Comparison of ENCODE assay signal across 15 cellular contexts in the genomic region with DNA sequence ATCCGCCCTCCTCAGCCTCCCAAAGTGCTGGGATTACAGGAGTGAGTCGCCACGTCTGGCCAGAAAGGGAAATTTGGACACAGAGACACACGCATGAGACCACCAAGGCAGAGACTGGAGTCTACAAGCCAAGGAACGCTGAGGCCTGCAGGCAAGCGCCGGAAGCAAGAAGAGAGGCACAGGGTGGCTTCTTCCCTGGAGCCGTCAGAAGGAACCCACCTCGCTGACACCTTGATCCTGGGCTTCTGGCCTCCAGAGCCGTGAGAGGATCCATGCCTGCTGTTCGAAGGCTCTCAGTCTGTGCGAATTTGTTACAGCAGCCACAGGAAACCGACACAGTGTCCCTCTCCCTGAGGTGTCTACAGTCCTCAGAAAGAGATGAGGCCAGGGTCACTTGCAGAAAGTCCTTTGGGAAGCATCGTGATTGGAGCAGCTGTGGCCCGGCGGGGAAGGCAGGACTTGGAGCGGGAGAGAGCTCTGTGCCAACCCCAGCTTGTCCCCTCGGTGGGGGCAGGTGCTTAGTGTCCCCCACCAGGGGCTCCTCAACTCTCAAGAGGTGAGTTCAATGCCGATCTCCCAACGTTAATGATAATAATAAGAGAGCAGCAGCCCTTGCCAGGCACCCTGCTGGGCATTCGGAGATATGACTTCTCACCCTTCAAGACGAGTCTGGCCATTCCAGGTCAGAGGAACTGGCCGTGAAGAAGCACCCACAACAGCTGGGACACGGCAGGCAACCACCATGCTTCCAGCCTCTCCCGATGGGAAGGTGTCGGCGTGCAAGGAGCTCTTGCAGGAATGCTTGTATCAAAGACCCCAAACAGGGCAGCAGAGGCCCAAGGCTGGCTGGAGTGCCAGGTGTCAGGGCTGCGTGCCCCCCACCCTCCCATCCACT.
"Had no signal": no experiment of that assay in that cellular context is flagged by ENCODE, and none has a peak within 500 bp of the region (broad histone marks: within the 10 kb centered on the region; RNA-seq: fewer than 3 reads in every experiment).

No MANE protein-coding gene starts in this region.

- ATAC-seq: activated CD4-positive, CD25-positive, alpha-beta regulatory T cell treated with anti-CD3 and anti-CD28 coated beads, Interleukin-2, amount 50 U/mL, for 24 hours; T-cell had no signal

- H3K27ac ChIP-seq: brain microvascular endothelial cell, tibial artery, vagina had no signal

- DNase-seq: activated CD4-positive, alpha-beta T cell treated with anti-CD3 and anti-CD28 coated beads, Interleukin-2, amount 50 U/mL, for 1 hour; activated effector memory CD4-positive, alpha-beta T cell treated with Interleukin-2 at 50 U/mL for 16 hours; brain microvascular endothelial cell; effector CD8-positive, alpha-beta T cell; foreskin fibroblast; kidney glomerular epithelial cell; nephron progenitor cell; stimulated activated CD4-positive, alpha-beta T cell treated with anti-CD3 and anti-CD28 coated beads, Interleukin-4, amount 100 ng/mL, for 1 hour; stimulated activated naive CD4-positive, alpha-beta T cell; T-cell; T-helper 9 cell had no signal

- H3K4me3 ChIP-seq: lung, tibial artery, vagina had no signal

- H3K9me3 ChIP-seq: tibial artery, vagina had no signal

- H3K36me3 ChIP-seq: brain microvascular endothelial cell, tibial artery, vagina had no signal

- H3K27me3 ChIP-seq: tibial artery, vagina had no signal
